ENCODE assay signal across 11 cellular contexts in the genomic region with DNA sequence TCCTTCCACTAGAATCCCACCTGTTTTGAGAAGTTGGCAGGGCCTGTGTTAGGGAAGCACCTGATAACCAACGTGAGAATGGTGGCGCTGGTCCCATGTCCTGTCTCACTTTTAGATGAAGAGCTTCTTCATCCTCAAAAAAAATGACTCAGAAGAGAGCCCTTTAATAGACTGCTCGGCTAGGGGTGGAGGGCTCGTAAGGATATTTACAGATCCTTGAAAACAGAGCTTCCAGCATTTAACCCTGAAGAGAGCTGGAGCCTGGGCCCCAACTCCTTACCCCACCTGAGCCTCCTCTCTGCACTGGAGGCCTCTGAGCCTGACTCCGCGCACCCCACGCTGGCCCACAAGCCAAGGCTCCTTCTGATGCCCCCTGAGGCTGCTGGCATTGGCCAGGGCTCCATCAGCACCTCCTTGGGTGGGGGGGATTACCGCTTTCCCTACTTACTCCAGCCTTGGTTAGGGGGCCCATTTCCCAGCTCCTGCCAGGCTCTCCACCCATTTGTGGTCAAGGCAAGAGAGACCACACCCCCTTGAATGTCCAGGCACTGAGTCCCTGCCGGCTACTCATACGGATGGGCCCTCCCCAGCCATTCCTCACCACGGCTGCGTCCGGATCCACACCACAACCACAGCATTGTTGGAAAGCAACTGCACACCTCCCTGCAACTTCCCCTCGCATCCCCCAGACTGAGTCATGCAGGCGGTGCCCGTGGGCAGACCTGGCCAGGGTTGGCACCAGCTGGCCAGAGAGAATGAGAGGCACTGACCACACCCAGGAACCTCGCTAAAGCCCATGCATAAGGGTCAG. TPM values are rescaled to one million over a fixed set of nuclear protein-coding genes. Genes with fewer than 3 reads are reported as not detected.
DNase-seq lines count a peak whose midpoint lies in the region; ATAC-seq lines count a peak whose summit lies in the region.
"Had no signal": no experiment of that assay in that cellular context is flagged by ENCODE, and none has a peak within 500 bp of the region (broad histone marks: within the 10 kb centered on the region; RNA-seq: fewer than 3 reads in every experiment).

No MANE protein-coding gene starts in this region.

- no peaks in the 10 kb centered on the region for H3K9me3 ChIP-seq in MG63
- H3K9me3 ChIP-seq: testis had no signal

- peaks cover 35% of the 10 kb centered on the region for H3K27me3 Mint-ChIP-seq in dendritic cell treated with granulocyte-macrophage colony-stimulating factor and Interleukin-4, amounts not matched to agents 40 ng/mL and 50 ng/mL, for 4 days
- no peaks in the 10 kb centered on the region for H3K27me3 Mint-ChIP-seq in naive thymus-derived CD8-positive, alpha-beta T cell

- intact Hi-C loops in dendritic cell treated with granulocyte-macrophage colony-stimulating factor and Interleukin-4, amounts not matched to agents 40 ng/mL and 50 ng/mL, for 4 days (cut with micrococcal nuclease) = no loop called here

- no peak overlapping the region for H3K4me3 Mint-ChIP-seq in dendritic cell treated with granulocyte-macrophage colony-stimulating factor and Interleukin-4, amounts not matched to agents 40 ng/mL and 50 ng/mL, for 4 days
- peak overlapping the region in 1 of 10 donors; percentile 60 for H3K4me3 Mint-ChIP-seq in naive thymus-derived CD8-positive, alpha-beta T cell

- peak; percentile 65 for DNase-seq in CMK (ENCODE audit: low read depth)
- peak; percentile 99 for DNase-seq in MG63
- no peak for DNase-seq in naive thymus-derived CD8-positive, alpha-beta T cell
- DNase-seq in hypothalamus (lab: John Stamatoyannopoulos, UW) = no peak
- DNase-seq in activated CD8-positive, alpha-beta memory T cell treated with anti-CD3 and anti-CD28 coated beads, Interleukin-2, amount 50 U/mL, for 4 hours = no peak
- DNase-seq: NCI-H2029, retina, testis had no signal

- peaks cover 23% of the 10 kb centered on the region for H3K36me3 ChIP-seq in MG63

- H3K9me3 Mint-ChIP-seq in dendritic cell treated with granulocyte-macrophage colony-stimulating factor and Interleukin-4, amounts not matched to agents 40 ng/mL and 50 ng/mL, for 4 days = no peaks in the 10 kb centered on the region
- H3K9me3 Mint-ChIP-seq in naive thymus-derived CD8-positive, alpha-beta T cell = no peaks in the 10 kb centered on the region

- H3K27ac Mint-ChIP-seq in dendritic cell treated with granulocyte-macrophage colony-stimulating factor and Interleukin-4, amounts not matched to agents 40 ng/mL and 50 ng/mL, for 4 days = peak overlapping the region; percentile 7
- H3K27ac Mint-ChIP-seq in naive thymus-derived CD8-positive, alpha-beta T cell = peak overlapping the region in 6 of 10 donors; percentile 15 to 88 (median 78)

- ATAC-seq in naive thymus-derived CD8-positive, alpha-beta T cell = no peak
- ATAC-seq in HG03342 (IDR thresholded peaks at IDR 0.05; ENCODE audit: unreplicated experiment) = no peak
- no peak for ATAC-seq in GM21825 (IDR thresholded peaks at IDR 0.05; ENCODE audit: unreplicated experiment)

- H3K4me1 Mint-ChIP-seq in dendritic cell treated with granulocyte-macrophage colony-stimulating factor and Interleukin-4, amounts not matched to agents 40 ng/mL and 50 ng/mL, for 4 days (ENCODE audit: low read depth) = peaks cover 16% of the 10 kb centered on the region
- peaks cover 12 to 33% (median 31%) of the 10 kb centered on the region in 4 donors for H3K4me1 Mint-ChIP-seq in naive thymus-derived CD8-positive, alpha-beta T cell

- no peaks in the 10 kb centered on the region for H3K27me3 ChIP-seq in MG63
- H3K27me3 ChIP-seq: testis had no signal

- H3K36me3 Mint-ChIP-seq in dendritic cell treated with granulocyte-macrophage colony-stimulating factor and Interleukin-4, amounts not matched to agents 40 ng/mL and 50 ng/mL, for 4 days (ENCODE audit: low read depth) = no peaks in the 10 kb centered on the region
- H3K36me3 Mint-ChIP-seq in naive thymus-derived CD8-positive, alpha-beta T cell = no peaks in the 10 kb centered on the region

- H3K4me3 ChIP-seq in MG63 = no peak overlapping the region
- H3K4me3 ChIP-seq: testis had no signal

- POLR2A ChIA-PET in naive thymus-derived CD8-positive, alpha-beta T cell (lab: Charles Lee) = no interaction called here

RNA-seq across cellular contexts. Expression of a gene that starts 30.2 kb away (rescaled TPM):
- 206 and 224 TPM in 2 replicates for total RNA-seq in MG63 (2014; rRNA removed; shearing (Covaris generic); ENCODE audit: low replicate concordance)
- total RNA-seq in naive thymus-derived CD8-positive, alpha-beta T cell = 1 to 10 TPM in 1 of 2 experiments, under 1 TPM in 1; 0.80 to 1.9 TPM
- polyA plus RNA-seq in naive thymus-derived CD8-positive, alpha-beta T cell = 1 to 10 TPM; 1.2 to 2.0 (median 1.3) TPM

RNA-seq across cellular contexts. Expression of a gene that starts 35.6 kb away (rescaled TPM):
- total RNA-seq in MG63 (2014; rRNA removed; shearing (Covaris generic); ENCODE audit: low replicate concordance) = 45.3 and 53.1 TPM in 2 replicates
- total RNA-seq in naive thymus-derived CD8-positive, alpha-beta T cell = 10 to 100 TPM; 10.4 to 10.8 TPM
- 10 to 100 TPM in 2 of 3 donors, 1 to 10 TPM in 1; 9.6 to 15.6 (median 12.6) TPM for polyA plus RNA-seq in naive thymus-derived CD8-positive, alpha-beta T cell

RNA-seq across cellular contexts. Expression of a gene that starts 38.0 kb away (rescaled TPM):
- total RNA-seq in MG63 (2014; rRNA removed; shearing (Covaris generic); ENCODE audit: low replicate concordance) = 19.5 and 39.8 TPM in 2 replicates
- total RNA-seq in naive thymus-derived CD8-positive, alpha-beta T cell = 10 to 100 TPM; 53.1 to 57.9 TPM
- polyA plus RNA-seq in naive thymus-derived CD8-positive, alpha-beta T cell = 10 to 100 TPM; 12.2 to 26.9 (median 19.7) TPM

Comparison
In these comparisons a context has a peak if more than half of its experiments do, and no peak if none do; other contexts are left out.
1. DNase-seq: peak in CMK (single experiment) and MG63 (single experiment); none in naive thymus-derived CD8-positive, alpha-beta T cell (0 of 10), hypothalamus (0 of 51) and activated CD8-positive, alpha-beta memory T cell treated with anti-CD3 and anti-CD28 coated beads, Interleukin-2, amount 50 U/mL, for 4 hours (single experiment).
2. RNA of a gene that starts 30.2 kb away (total RNA-seq): 206 to 224 TPM in MG63; 0.80 to 1.9 TPM in naive thymus-derived CD8-positive, alpha-beta T cell; every median in the first group is over 10 times any median in the second.